In genomic region chr12:92059976-92060375, GRCh38 we compare ENCODE assay signal across 12 cellular contexts.
A peak's percentile ranks its signal among the peaks of the same experiment; 100 is the strongest.
DNase-seq lines count a peak whose midpoint lies in the region; ATAC-seq and TF ChIP-seq lines count a peak whose summit lies in the region.
"Had no signal": no experiment of that assay in that cellular context is flagged by ENCODE, and none has a peak within 500 bp of the region (broad histone marks: within the 10 kb centered on the region; RNA-seq: fewer than 3 reads in every experiment).

No MANE protein-coding gene starts in this region.

- no peak for DNase-seq in activated naive CD4-positive, alpha-beta T cell treated with anti-CD3 and anti-CD28 coated beads, Interleukin-2, amount 10 ng/mL, durations not matched to agents 7 days and 5 days
- DNase-seq in fibroblast of mammary gland (ENCODE audit: low read depth) (peak; percentile 79), thoracic aorta (ENCODE audit: low spot score) (no peak), HUDEP-2 (lab: John Stamatoyannopoulos, UW; ENCODE audit: unreplicated experiment in 76 of 76) (no peak), activated gamma-delta T cell (lab: John Stamatoyannopoulos, UW) (no peak), suprapubic skin (ENCODE audit: low spot score in 2 of 2) (no peak)
- DNase-seq: NCI-H748 treated with DMSO at 0.1 percent for 48 hours, right lobe of liver had no signal

- CTCF ChIA-PET in activated naive CD4-positive, alpha-beta T cell treated with anti-CD3 and anti-CD28 coated beads, Interleukin-2, amount 10 ng/mL, durations not matched to agents 7 days and 5 days (lab: Charles Lee) = no interaction called here

- H3K4me3 Mint-ChIP-seq in activated naive CD4-positive, alpha-beta T cell treated with anti-CD3 and anti-CD28 coated beads, Interleukin-2, amount 50 U/mL, for 24 hours = peak overlapping the region; percentile 34
- H3K4me3 Mint-ChIP-seq in activated naive CD4-positive, alpha-beta T cell treated with anti-CD3 and anti-CD28 coated beads, Interleukin-2, amount 10 ng/mL, durations not matched to agents 7 days and 5 days = no peak overlapping the region
- H3K4me3 Mint-ChIP-seq: activated naive CD8-positive, alpha-beta T cell; memory B cell had no signal

- H3K4me3 ChIP-seq in OCI-LY3 (ENCODE audit: low read length) (no peak overlapping the region), fibroblast of mammary gland (ENCODE audit: control insufficient read depth, low read depth, low read length) (no peak overlapping the region), thoracic aorta (peak overlapping the region; percentile 30), suprapubic skin (no peak overlapping the region)
- H3K4me3 ChIP-seq: right lobe of liver had no signal

- H3K36me3 ChIP-seq in OCI-LY3 (replicated peaks; ENCODE audit: low read depth, low read length) = peaks cover 22% of the 10 kb centered on the region
- H3K36me3 ChIP-seq in thoracic aorta = no peaks in the 10 kb centered on the region
- H3K36me3 ChIP-seq in suprapubic skin = no peaks in the 10 kb centered on the region
- H3K36me3 ChIP-seq: right lobe of liver had no signal

- no peak for TF ChIP-seq POLR2A in suprapubic skin (IDR thresholded peaks at IDR 0.05)

- TF ChIP-seq EP300 in suprapubic skin (IDR thresholded peaks at IDR 0.05) = no peak

- H3K4me2 ChIP-seq in OCI-LY3 (ENCODE audit: low read length) = peak overlapping the region; percentile 16

- H3K27ac ChIP-seq in OCI-LY3 (ENCODE audit: low read length) = peak overlapping the region; percentile 80; the same call in 1 of the 2 replicates
- peak overlapping the region; percentile 55 for H3K27ac ChIP-seq in thoracic aorta
- no peak overlapping the region for H3K27ac ChIP-seq in suprapubic skin
- H3K27ac ChIP-seq: right lobe of liver had no signal

- WGBS in suprapubic skin = 44% methylated on average over 2 of the region's 2 CpGs

- no peak for ATAC-seq in thoracic aorta (ENCODE audit: insufficient number of reproducible peaks, low FRiP score, low read depth)
- ATAC-seq: right lobe of liver had no signal

- H3K36me3 Mint-ChIP-seq in activated naive CD4-positive, alpha-beta T cell treated with anti-CD3 and anti-CD28 coated beads, Interleukin-2, amount 50 U/mL, for 24 hours = peaks cover 34% of the 10 kb centered on the region
- peaks cover 21% of the 10 kb centered on the region for H3K36me3 Mint-ChIP-seq in activated naive CD4-positive, alpha-beta T cell treated with anti-CD3 and anti-CD28 coated beads, Interleukin-2, amount 10 ng/mL, durations not matched to agents 7 days and 5 days
- H3K36me3 Mint-ChIP-seq: memory B cell had no signal

- no peak overlapping the region for H3K9ac ChIP-seq in OCI-LY3 (ENCODE audit: low read length)

- H3K4me1 Mint-ChIP-seq in activated naive CD4-positive, alpha-beta T cell treated with anti-CD3 and anti-CD28 coated beads, Interleukin-2, amount 50 U/mL, for 24 hours = peaks cover 100% of the 10 kb centered on the region
- peaks cover 70% of the 10 kb centered on the region for H3K4me1 Mint-ChIP-seq in activated naive CD4-positive, alpha-beta T cell treated with anti-CD3 and anti-CD28 coated beads, Interleukin-2, amount 10 ng/mL, durations not matched to agents 7 days and 5 days

- no peaks in the 10 kb centered on the region for H3K27me3 ChIP-seq in OCI-LY3 (ENCODE audit: low read depth, low read length)
- H3K27me3 ChIP-seq in thoracic aorta (replicated peaks; ENCODE audit: insufficient read depth) = no peaks in the 10 kb centered on the region
- H3K27me3 ChIP-seq in suprapubic skin = no peaks in the 10 kb centered on the region
- H3K27me3 ChIP-seq: right lobe of liver had no signal

- H3K9me3 ChIP-seq in OCI-LY3 (ENCODE audit: insufficient read depth, low read length) (no peaks in the 10 kb centered on the region), thoracic aorta (no peaks in the 10 kb centered on the region), suprapubic skin (no peaks in the 10 kb centered on the region)
- H3K9me3 ChIP-seq: right lobe of liver had no signal

- no peak overlapping the region for H2AFZ ChIP-seq in OCI-LY3 (ENCODE audit: low read depth, low read length)

- H3K79me2 ChIP-seq in OCI-LY3 (ENCODE audit: low read length) = peaks cover 46% of the 10 kb centered on the region

- H3K27me3 Mint-ChIP-seq in activated naive CD4-positive, alpha-beta T cell treated with anti-CD3 and anti-CD28 coated beads, Interleukin-2, amount 50 U/mL, for 24 hours = no peaks in the 10 kb centered on the region
- no peaks in the 10 kb centered on the region for H3K27me3 Mint-ChIP-seq in activated naive CD4-positive, alpha-beta T cell treated with anti-CD3 and anti-CD28 coated beads, Interleukin-2, amount 10 ng/mL, durations not matched to agents 7 days and 5 days
- H3K27me3 Mint-ChIP-seq: activated naive CD8-positive, alpha-beta T cell; memory B cell had no signal

- peaks cover 81% of the 10 kb centered on the region for H3K4me1 ChIP-seq in OCI-LY3 (ENCODE audit: low read length)
- H3K4me1 ChIP-seq in thoracic aorta (ENCODE audit: control insufficient read depth in 1 of 2, low read depth in 2 of 2) = peaks cover 17 to 26% of the 10 kb centered on the region in 2 donors
- peaks cover 22% of the 10 kb centered on the region for H3K4me1 ChIP-seq in suprapubic skin

- H3K27ac Mint-ChIP-seq in activated naive CD4-positive, alpha-beta T cell treated with anti-CD3 and anti-CD28 coated beads, Interleukin-2, amount 50 U/mL, for 24 hours = no peak overlapping the region
- H3K27ac Mint-ChIP-seq in activated naive CD4-positive, alpha-beta T cell treated with anti-CD3 and anti-CD28 coated beads, Interleukin-2, amount 10 ng/mL, durations not matched to agents 7 days and 5 days = no peak overlapping the region
- H3K27ac Mint-ChIP-seq: memory B cell had no signal

- no peaks in the 10 kb centered on the region for H4K20me1 ChIP-seq in OCI-LY3 (ENCODE audit: insufficient read depth, low read length)

- peaks cover 10% of the 10 kb centered on the region for H3K9me3 Mint-ChIP-seq in activated naive CD4-positive, alpha-beta T cell treated with anti-CD3 and anti-CD28 coated beads, Interleukin-2, amount 50 U/mL, for 24 hours
- H3K9me3 Mint-ChIP-seq in activated naive CD4-positive, alpha-beta T cell treated with anti-CD3 and anti-CD28 coated beads, Interleukin-2, amount 10 ng/mL, durations not matched to agents 7 days and 5 days = peaks cover 13% of the 10 kb centered on the region

- no peak for TF ChIP-seq CTCF in OCI-LY3 (IDR thresholded peaks at IDR 0.05; ENCODE audit: low read depth, low read length)
- no peak for TF ChIP-seq CTCF in fibroblast of mammary gland (conservative IDR thresholded peaks at IDR 0.05; ENCODE audit: control insufficient read depth, insufficient read depth, low read depth, low read length)
- no peak for TF ChIP-seq CTCF in thoracic aorta (IDR thresholded peaks at IDR 0.05)
- no peak for TF ChIP-seq CTCF in suprapubic skin (IDR thresholded peaks at IDR 0.05)
